ENCODE assay signal across 8 cellular contexts in genomic region chr2:73176205-73176880, GRCh38. TPM values are rescaled to one million over a fixed set of nuclear protein-coding genes. Genes with fewer than 3 reads are reported as not detected.
DNase-seq lines count a peak whose midpoint lies in the region; ATAC-seq and TF ChIP-seq lines count a peak whose summit lies in the region.

No MANE protein-coding gene starts in this region.

- peak; percentile 37 for ATAC-seq in activated CD8-positive, alpha-beta T cell treated with anti-CD3 and anti-CD28 coated beads, Interleukin-2, amount 10 ng/mL, durations not matched to agents 7 days and 5 days
- ATAC-seq in heart left ventricle (peak in 3 of 4 donors; percentile 2 to 18 (median 6)), GM21526 (IDR thresholded peaks at IDR 0.05; ENCODE audit: low FRiP score, unreplicated experiment) (no peak)

- POLR2A ChIA-PET in activated CD4-positive, alpha-beta T cell treated with anti-CD3 and anti-CD28 coated beads, Interleukin-2, amount 10 ng/mL, durations not matched to agents 7 days and 5 days (lab: Charles Lee), result no interaction called here
- POLR2A ChIA-PET in activated CD8-positive, alpha-beta T cell treated with anti-CD3 and anti-CD28 coated beads, Interleukin-2, amount 10 ng/mL, durations not matched to agents 7 days and 5 days (lab: Charles Lee), result interaction anchor here (0.6 to 1.2 kb wide), 3 partner anchors 26 to 1307 kb away, joined by 3 to 5 read pairs (median 3); partner anchors contain the start of gene NOTO

- H3K4me1 ChIP-seq in heart left ventricle (peaks cover 0 to 31% (median 23%) of the 10 kb centered on the region in 12 donors), sigmoid colon (peaks cover 0 to 29% (median 27%) of the 10 kb centered on the region in 4 donors)

- TF ChIP-seq POLR2A in heart left ventricle (IDR thresholded peaks at IDR 0.05) (no peak), sigmoid colon (IDR thresholded peaks at IDR 0.05) (no peak)

- H3K4me3 Mint-ChIP-seq in activated CD4-positive, alpha-beta T cell treated with anti-CD3 and anti-CD28 coated beads, Interleukin-2, amount 10 ng/mL, durations not matched to agents 7 days and 5 days, result peak overlapping the region; percentile 77
- H3K4me3 Mint-ChIP-seq in activated CD8-positive, alpha-beta T cell treated with anti-CD3 and anti-CD28 coated beads, Interleukin-2, amount 10 ng/mL, durations not matched to agents 7 days and 5 days, result peak overlapping the region; percentile 80

- H3K4me1 Mint-ChIP-seq in activated CD4-positive, alpha-beta T cell treated with anti-CD3 and anti-CD28 coated beads, Interleukin-2, amount 10 ng/mL, durations not matched to agents 7 days and 5 days, result peaks cover 17% of the 10 kb centered on the region
- H3K4me1 Mint-ChIP-seq in activated CD8-positive, alpha-beta T cell treated with anti-CD3 and anti-CD28 coated beads, Interleukin-2, amount 10 ng/mL, durations not matched to agents 7 days and 5 days (ENCODE audit: low read depth), result peaks cover 22% of the 10 kb centered on the region

- TF ChIP-seq CTCF in heart left ventricle (IDR thresholded peaks at IDR 0.05) (no peak), sigmoid colon (IDR thresholded peaks at IDR 0.05) (no peak)

- DNase-seq in activated CD4-positive, alpha-beta T cell treated with anti-CD3 and anti-CD28 coated beads, Interleukin-2, amount 10 ng/mL, durations not matched to agents 7 days and 5 days, result no peak
- DNase-seq in activated CD4-positive, alpha-beta T cell treated with anti-CD3 and anti-CD28 coated beads, Interleukin-2, amount 50 U/mL, for 4 hours, result no peak
- DNase-seq in activated CD8-positive, alpha-beta T cell treated with anti-CD3 and anti-CD28 coated beads, Interleukin-2, amount 10 ng/mL, durations not matched to agents 7 days and 5 days, result peak; percentile 45
- DNase-seq in heart left ventricle (no peak), sigmoid colon (peak; percentile 69), NOMO-1 treated with DMSO at 0.1 percent for 48 hours (lab: John Stamatoyannopoulos, UW; ENCODE audit: unreplicated experiment) (no peak), epidermal melanocyte (ENCODE audit: insufficient read length, low spot score) (no peak)

- H3K27me3 Mint-ChIP-seq in activated CD4-positive, alpha-beta T cell treated with anti-CD3 and anti-CD28 coated beads, Interleukin-2, amount 10 ng/mL, durations not matched to agents 7 days and 5 days, result peaks cover 69% of the 10 kb centered on the region
- H3K27me3 Mint-ChIP-seq in activated CD8-positive, alpha-beta T cell treated with anti-CD3 and anti-CD28 coated beads, Interleukin-2, amount 10 ng/mL, durations not matched to agents 7 days and 5 days (ENCODE audit: low read depth), result peaks cover 50% of the 10 kb centered on the region

- no peak for TF ChIP-seq EP300 in sigmoid colon (IDR thresholded peaks at IDR 0.05)

- intact Hi-C loops in heart left ventricle (cut with DNase I), result loop anchor here in 9 of 10 donors (2.0 to 10.0 kb wide), 8 partner anchors 36 to 402 kb away; partner anchors contain the start of genes SFXN5 (in 1 of the 9) and SMYD5 (in 1 of the 9)
- intact Hi-C loops in sigmoid colon (cut with DNase I), result loop anchor here (2.0 to 5.0 kb wide), 5 partner anchors 38 to 404 kb away; partner anchors contain the start of genes SMYD5 and SPR

- peaks cover 0 to 43% (median 7%) of the 10 kb centered on the region in 9 donors for H3K27me3 ChIP-seq in heart left ventricle
- H3K27me3 ChIP-seq in sigmoid colon, result peaks cover 6 to 71% (median 7%) of the 10 kb centered on the region in 3 donors

- H3K9me3 ChIP-seq in heart left ventricle, result no peaks in the 10 kb centered on the region
- H3K9me3 ChIP-seq in sigmoid colon, result no peaks in the 10 kb centered on the region

- H3K36me3 ChIP-seq in heart left ventricle (no peaks in the 10 kb centered on the region), sigmoid colon (no peaks in the 10 kb centered on the region)

- H3K4me3 ChIP-seq in heart left ventricle (peak overlapping the region; percentile 28 to 71 (median 60)), sigmoid colon (peak overlapping the region; percentile 39 to 60 (median 51))

- no peaks in the 10 kb centered on the region for H3K9me3 Mint-ChIP-seq in activated CD4-positive, alpha-beta T cell treated with anti-CD3 and anti-CD28 coated beads, Interleukin-2, amount 10 ng/mL, durations not matched to agents 7 days and 5 days
- no peaks in the 10 kb centered on the region for H3K9me3 Mint-ChIP-seq in activated CD8-positive, alpha-beta T cell treated with anti-CD3 and anti-CD28 coated beads, Interleukin-2, amount 10 ng/mL, durations not matched to agents 7 days and 5 days (ENCODE audit: insufficient read depth)

- H3K36me3 Mint-ChIP-seq in activated CD4-positive, alpha-beta T cell treated with anti-CD3 and anti-CD28 coated beads, Interleukin-2, amount 10 ng/mL, durations not matched to agents 7 days and 5 days (ENCODE audit: low read depth), result no peaks in the 10 kb centered on the region
- H3K36me3 Mint-ChIP-seq in activated CD8-positive, alpha-beta T cell treated with anti-CD3 and anti-CD28 coated beads, Interleukin-2, amount 10 ng/mL, durations not matched to agents 7 days and 5 days (ENCODE audit: low read depth), result no peaks in the 10 kb centered on the region

- H3K27ac ChIP-seq in heart left ventricle (peak overlapping the region; percentile 63 to 87 (median 77)), sigmoid colon (peak overlapping the region; percentile 66 to 79 (median 71))

- CTCF ChIA-PET in activated CD4-positive, alpha-beta T cell treated with anti-CD3 and anti-CD28 coated beads, Interleukin-2, amount 10 ng/mL, durations not matched to agents 7 days and 5 days (lab: Charles Lee), result interaction anchor here (0.6 to 2.9 kb wide), 36 partner anchors 9 to 1475 kb away, joined by 3 to 33 read pairs (median 5); partner anchors contain the start of genes CCT7, NOTO, RAB11FIP5 and SFXN5
- CTCF ChIA-PET in activated CD8-positive, alpha-beta T cell treated with anti-CD3 and anti-CD28 coated beads, Interleukin-2, amount 10 ng/mL, durations not matched to agents 7 days and 5 days (lab: Charles Lee), result interaction anchor here (0.6 to 5.4 kb wide), 48 partner anchors 10 to 397 kb away, joined by 3 to 112 read pairs (median 6); partner anchors contain the start of genes EGR4, NOTO, PRADC1 and RAB11FIP5

- no peak overlapping the region for H3K27ac Mint-ChIP-seq in activated CD4-positive, alpha-beta T cell treated with anti-CD3 and anti-CD28 coated beads, Interleukin-2, amount 10 ng/mL, durations not matched to agents 7 days and 5 days
- H3K27ac Mint-ChIP-seq in activated CD8-positive, alpha-beta T cell treated with anti-CD3 and anti-CD28 coated beads, Interleukin-2, amount 10 ng/mL, durations not matched to agents 7 days and 5 days, result no peak overlapping the region

- WGBS in heart left ventricle, 4 donors, result 3 to 9% (median 3%) methylated on average over 15 to 31 of the region's 31 CpGs
- WGBS in sigmoid colon, 2 donors, result 3 to 4% methylated on average over 31 of the region's 31 CpGs

RNA-seq across cellular contexts. Expression of gene NOTO, which starts 26.0 kb away (rescaled TPM):
- not detected for total RNA-seq in activated CD4-positive, alpha-beta T cell treated with anti-CD3 and anti-CD28 coated beads, Interleukin-2, amount 10 ng/mL, durations not matched to agents 7 days and 5 days
- not detected for total RNA-seq in activated CD8-positive, alpha-beta T cell treated with anti-CD3 and anti-CD28 coated beads, Interleukin-2, amount 10 ng/mL, durations not matched to agents 7 days and 5 days
- total RNA-seq in heart left ventricle (not detected), sigmoid colon (not detected)
- polyA plus RNA-seq in heart left ventricle (not detected), sigmoid colon (not detected)

RNA-seq across cellular contexts. Expression of gene SMYD5, which starts 37.7 kb away (rescaled TPM):
- total RNA-seq in activated CD4-positive, alpha-beta T cell treated with anti-CD3 and anti-CD28 coated beads, Interleukin-2, amount 10 ng/mL, durations not matched to agents 7 days and 5 days, result 10 to 100 TPM; 13.6 to 16.5 TPM
- total RNA-seq in activated CD8-positive, alpha-beta T cell treated with anti-CD3 and anti-CD28 coated beads, Interleukin-2, amount 10 ng/mL, durations not matched to agents 7 days and 5 days, result 10 to 100 TPM; 16.6 to 21.3 TPM
- 10 to 100 TPM; 14.0 to 26.8 (median 20.0) TPM for total RNA-seq in heart left ventricle
- polyA plus RNA-seq in heart left ventricle, result 10 to 100 TPM; 14.4 to 29.2 TPM
- total RNA-seq in sigmoid colon, result 10 to 100 TPM in 1 of 4 donors, 1 to 10 TPM in 3; 6.9 to 12.4 (median 7.9) TPM
- 10 to 100 TPM in 1 of 3 donors, 1 to 10 TPM in 2; 5.3 to 18.2 (median 7.8) TPM for polyA plus RNA-seq in sigmoid colon

RNA-seq across cellular contexts. Expression of gene PRADC1, which starts 56.7 kb away (rescaled TPM):
- 10 to 100 TPM; 12.5 to 13.7 TPM for total RNA-seq in activated CD4-positive, alpha-beta T cell treated with anti-CD3 and anti-CD28 coated beads, Interleukin-2, amount 10 ng/mL, durations not matched to agents 7 days and 5 days
- 10 to 100 TPM; 19.0 to 19.1 TPM for total RNA-seq in activated CD8-positive, alpha-beta T cell treated with anti-CD3 and anti-CD28 coated beads, Interleukin-2, amount 10 ng/mL, durations not matched to agents 7 days and 5 days
- total RNA-seq in heart left ventricle (100 to 1,000 TPM in 2 of 9 donors, 10 to 100 TPM in 7; 57.2 to 153 (median 85.1) TPM), sigmoid colon (10 to 100 TPM; 27.7 to 68.1 (median 38.6) TPM)
- polyA plus RNA-seq in heart left ventricle (100 to 1,000 TPM in 1 of 2 donors, 10 to 100 TPM in 1; 90.8 to 155 TPM), sigmoid colon (10 to 100 TPM; 30.3 to 57.1 (median 55.9) TPM)

RNA-seq across cellular contexts. Expression of gene CCT7, which starts 57.8 kb away (rescaled TPM):
- 100 to 1,000 TPM; 281 to 310 TPM for total RNA-seq in activated CD4-positive, alpha-beta T cell treated with anti-CD3 and anti-CD28 coated beads, Interleukin-2, amount 10 ng/mL, durations not matched to agents 7 days and 5 days
- 100 to 1,000 TPM; 347 to 362 TPM for total RNA-seq in activated CD8-positive, alpha-beta T cell treated with anti-CD3 and anti-CD28 coated beads, Interleukin-2, amount 10 ng/mL, durations not matched to agents 7 days and 5 days
- total RNA-seq in heart left ventricle, result 100 to 1,000 TPM; 156 to 234 (median 198) TPM
- 100 to 1,000 TPM; 261 to 328 TPM for polyA plus RNA-seq in heart left ventricle
- total RNA-seq in sigmoid colon, result 100 to 1,000 TPM; 173 to 197 (median 188) TPM
- polyA plus RNA-seq in sigmoid colon, result 100 to 1,000 TPM; 121 to 173 (median 148) TPM

Comparison
In these comparisons a context has a peak if more than half of its experiments do, and no peak if none do; other contexts are left out.
1. DNase-seq: peak in activated CD8-positive, alpha-beta T cell treated with anti-CD3 and anti-CD28 coated beads, Interleukin-2, amount 10 ng/mL, durations not matched to agents 7 days and 5 days (single experiment) and sigmoid colon (single experiment); none in activated CD4-positive, alpha-beta T cell treated with anti-CD3 and anti-CD28 coated beads, Interleukin-2, amount 10 ng/mL, durations not matched to agents 7 days and 5 days (single experiment), activated CD4-positive, alpha-beta T cell treated with anti-CD3 and anti-CD28 coated beads, Interleukin-2, amount 50 U/mL, for 4 hours (0 of 2), heart left ventricle (0 of 5), NOMO-1 treated with DMSO at 0.1 percent for 48 hours (single experiment) and epidermal melanocyte (single experiment).